In the genomic region with DNA sequence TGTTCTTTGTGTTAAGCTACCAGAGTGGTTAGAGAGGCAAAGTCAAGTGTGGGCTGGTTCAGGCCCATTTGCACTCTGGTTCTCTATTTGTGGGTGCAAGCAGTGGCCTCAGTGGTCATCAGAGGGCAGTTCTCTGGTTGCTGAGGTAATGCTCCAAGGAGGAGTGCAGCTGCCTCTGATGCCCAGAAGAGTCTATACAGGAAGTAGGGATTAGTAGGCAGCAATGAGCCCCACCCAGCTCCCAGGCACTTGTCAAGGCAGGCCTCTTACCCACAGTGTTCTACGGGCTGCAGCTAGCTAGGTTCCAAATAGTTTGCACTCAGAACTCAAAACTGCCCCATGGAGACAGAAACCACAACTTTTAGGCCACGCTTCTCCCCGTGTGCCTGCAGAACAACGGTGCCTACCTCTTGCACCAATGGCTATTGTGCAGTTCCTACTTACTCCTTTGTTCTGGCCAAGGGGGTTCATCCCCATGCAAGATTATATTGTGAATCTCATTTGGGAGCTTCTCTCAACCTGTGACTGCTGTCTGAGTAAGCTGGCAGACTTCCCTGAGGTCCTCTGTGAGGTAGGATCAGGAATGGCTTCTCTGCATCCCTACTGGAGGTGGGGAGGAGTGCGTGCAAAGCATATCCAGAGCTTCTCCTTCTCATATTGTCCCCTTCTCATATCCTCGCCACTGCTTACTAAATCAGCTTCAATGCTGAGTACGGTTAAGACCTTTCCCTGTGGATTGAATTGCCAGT, we compare ENCODE assay signal across 15 cellular contexts.
DNase-seq lines count a peak whose midpoint lies in the region; ATAC-seq and TF ChIP-seq lines count a peak whose summit lies in the region.
"Had no signal": no experiment of that assay in that cellular context is flagged by ENCODE, and none has a peak within 500 bp of the region (broad histone marks: within the 10 kb centered on the region; RNA-seq: fewer than 3 reads in every experiment).

No MANE protein-coding gene starts in this region.

- peak overlapping the region; percentile 12 for H3K18ac ChIP-seq in neuronal stem cell (ENCODE audit: low read length)

- no peak overlapping the region for H2BK15ac ChIP-seq in neuronal stem cell (ENCODE audit: low read length)

- POLR2A ChIA-PET in RWPE1 (lab: Yijun Ruan, JAX; ENCODE audit: low non-redundant PET) = interaction anchor here (0.6 kb wide), 1 partner anchor 170 kb away, joined by 4 read pairs; no protein-coding TSS in a partner anchor

- H3K27ac Mint-ChIP-seq in endodermal cell = no peak overlapping the region
- H3K27ac Mint-ChIP-seq: T-helper 1 cell treated with Interleukin-12 subunit alpha and Interleukin-12 subunit beta and Interleukin-4 antibody, amounts not matched to agents 30 μg/mL and 1 μg/mL, for 36 hours had no signal

- H3K27ac ChIP-seq in RWPE1 (peak overlapping the region; percentile 88), endodermal cell (ENCODE audit: low read depth, low read length) (no peak overlapping the region), neuronal stem cell (replicated peaks; ENCODE audit: low read length) (no peak overlapping the region)
- H3K27ac ChIP-seq: BLaER1 treated with 17β-estradiol and CSF1 and Interleukin-3, amounts not matched to agents 10 nM and 100 nM; GM23248 had no signal

- H4K91ac ChIP-seq in neuronal stem cell (ENCODE audit: low read depth, low read length, poor library complexity) = no peak overlapping the region

- no peaks in the 10 kb centered on the region for H3K79me1 ChIP-seq in neuronal stem cell (ENCODE audit: low read depth, low read length)

- no peaks in the 10 kb centered on the region for H3K36me3 ChIP-seq in endodermal cell (ENCODE audit: control insufficient read depth, insufficient read depth, low read length)
- H3K36me3 ChIP-seq in neuronal stem cell (replicated peaks in 1 of 2; ENCODE audit: control insufficient read depth in 2 of 2, insufficient read depth in 2 of 2, low read length in 2 of 2) = no peaks in the 10 kb centered on the region
- H3K36me3 ChIP-seq: BLaER1 treated with 17β-estradiol and CSF1 and Interleukin-3, amounts not matched to agents 10 nM and 100 nM had no signal

- H3K4me1 ChIP-seq in endodermal cell (ENCODE audit: control insufficient read depth, insufficient read depth, low read length) (no peaks in the 10 kb centered on the region), neuronal stem cell (ENCODE audit: control insufficient read depth in 2 of 2, insufficient read depth in 1 of 2, low read depth in 1 of 2, low read length in 2 of 2) (peaks cover 0 to 7% of the 10 kb centered on the region in 2 donors)
- H3K4me1 ChIP-seq: BLaER1 treated with 17β-estradiol and CSF1 and Interleukin-3, amounts not matched to agents 10 nM and 100 nM had no signal

- peaks cover 14% of the 10 kb centered on the region for H3K36me3 Mint-ChIP-seq in endodermal cell (ENCODE audit: low read depth)

- H3K9me3 ChIP-seq in endodermal cell (ENCODE audit: control insufficient read depth, low read length) = peaks cover 13% of the 10 kb centered on the region
- no peaks in the 10 kb centered on the region for H3K9me3 ChIP-seq in neuronal stem cell (replicated peaks in 1 of 2; ENCODE audit: control insufficient read depth in 2 of 2, insufficient read depth in 1 of 2, low read depth in 1 of 2, low read length in 2 of 2)

- no peak overlapping the region for H2AFZ ChIP-seq in neuronal stem cell (ENCODE audit: low read length)
- H2AFZ ChIP-seq: GM23248 had no signal

- H3K27me3 ChIP-seq in endodermal cell (ENCODE audit: control insufficient read depth, insufficient read depth, low read length, poor library complexity, severe bottlenecking) = no peaks in the 10 kb centered on the region
- H3K27me3 ChIP-seq in neuronal stem cell (ENCODE audit: control insufficient read depth in 3 of 3, insufficient read depth in 3 of 3, low read depth in 1 of 3, low read length in 3 of 3) = no peaks in the 10 kb centered on the region
- H3K27me3 ChIP-seq: BLaER1 treated with 17β-estradiol and CSF1 and Interleukin-3, amounts not matched to agents 10 nM and 100 nM had no signal

- peaks cover 31% of the 10 kb centered on the region for H3K9me3 Mint-ChIP-seq in endodermal cell

- H4K8ac ChIP-seq in neuronal stem cell (ENCODE audit: low read depth, low read length) = no peak overlapping the region

- no peak overlapping the region for H3K4me3 ChIP-seq in endodermal cell (ENCODE audit: low read length)
- no peak overlapping the region for H3K4me3 ChIP-seq in neuronal stem cell (ENCODE audit: low read length in 2 of 2)
- H3K4me3 ChIP-seq: BLaER1 treated with 17β-estradiol and CSF1 and Interleukin-3, amounts not matched to agents 10 nM and 100 nM; GM12878; GM23248 had no signal

- DNase-seq in HPDE6-E6E7 (ENCODE audit: extremely low spot score) = peak; percentile 64
- peak; percentile 62 for DNase-seq in RWPE1 (ENCODE audit: low spot score)
- DNase-seq in endodermal cell = no peak
- DNase-seq in neuronal stem cell (ENCODE audit: low spot score) = no peak
- DNase-seq in H4 (ENCODE audit: low spot score) = no peak
- no peak for DNase-seq in DMS 273 treated with DMSO at 0.1 percent for 48 hours (lab: John Stamatoyannopoulos, UW)
- DNase-seq: DMS153, GM23248, NCI-H2227 treated with DMSO at 0.1 percent for 48 hours, NCI-H526, SK-N-SH had no signal

- H3K9ac ChIP-seq in endodermal cell (ENCODE audit: extremely low read depth, low read length, poor library complexity, severe bottlenecking) (no peak overlapping the region), neuronal stem cell (ENCODE audit: low read depth, low read length, poor library complexity) (no peak overlapping the region)
- H3K9ac ChIP-seq: BLaER1 treated with 17β-estradiol and CSF1 and Interleukin-3, amounts not matched to agents 10 nM and 100 nM; GM23248; SK-N-SH had no signal

- no peak overlapping the region for H2BK5ac ChIP-seq in neuronal stem cell (ENCODE audit: low read length)

- no peak overlapping the region for H3K4ac ChIP-seq in neuronal stem cell (ENCODE audit: low read length)

- no peak overlapping the region for H2AK5ac ChIP-seq in neuronal stem cell (ENCODE audit: low read depth, low read length)

- H3K4me1 Mint-ChIP-seq in endodermal cell = peaks cover 34% of the 10 kb centered on the region

- CTCF ChIA-PET in RWPE1 (lab: Yijun Ruan, JAX) = interaction anchor here (0.6 kb wide), 2 partner anchors 12 to 167 kb away, joined by 3 to 5 read pairs; no protein-coding TSS in a partner anchor

- H2BK12ac ChIP-seq in neuronal stem cell (ENCODE audit: low read length) = no peak overlapping the region

- WGBS in endodermal cell (ENCODE audit: insufficient coverage in 1 of 2, insufficient read length in 1 of 2), 2 experiments = 92 to 95% methylated on average over 6 to 7 of the region's 7 CpGs
- WGBS in neuronal stem cell (ENCODE audit: extremely low coverage in 2 of 2, insufficient read length in 2 of 2, insufficient replicate concordance in 1 of 2), 2 donors = no CpG with 5 or more reads among the region's 7 CpGs

- TF ChIP-seq CTCF in RWPE1 (conservative IDR thresholded peaks at IDR 0.05; ENCODE audit: low read depth) (no peak), endodermal cell (conservative IDR thresholded peaks at IDR 0.05) (peak; percentile 35)

- no peak overlapping the region for H3K4me2 ChIP-seq in neuronal stem cell (ENCODE audit: insufficient read depth, low read length, poor library complexity, severe bottlenecking)
- H3K4me2 ChIP-seq: BLaER1 treated with 17β-estradiol and CSF1 and Interleukin-3, amounts not matched to agents 10 nM and 100 nM; SK-N-SH had no signal

- H3K14ac ChIP-seq in neuronal stem cell (ENCODE audit: low read length) = no peak overlapping the region

- no peak for ATAC-seq in HG02610 (IDR thresholded peaks at IDR 0.05; ENCODE audit: unreplicated experiment)
- ATAC-seq: GM12878 had no signal

- H3K23ac ChIP-seq in neuronal stem cell (ENCODE audit: low read depth, low read length, poor library complexity) = no peak overlapping the region

- no peak overlapping the region for H2BK120ac ChIP-seq in neuronal stem cell (ENCODE audit: low read depth, low read length)

- H3K4me3 Mint-ChIP-seq in endodermal cell = no peak overlapping the region
- H3K4me3 Mint-ChIP-seq: T-helper 1 cell treated with Interleukin-12 subunit alpha and Interleukin-12 subunit beta and Interleukin-4 antibody, amounts not matched to agents 30 μg/mL and 1 μg/mL, for 36 hours had no signal

- H3K27me3 Mint-ChIP-seq in endodermal cell (ENCODE audit: insufficient read depth) = no peaks in the 10 kb centered on the region

Comparison
In these comparisons a context has a peak if more than half of its experiments do, and no peak if none do; other contexts are left out.
1. DNase-seq: peak in HPDE6-E6E7 (single experiment) and RWPE1 (single experiment); none in endodermal cell (single experiment), neuronal stem cell (single experiment), H4 (single experiment) and DMS 273 treated with DMSO at 0.1 percent for 48 hours (single experiment).